In the genomic region with DNA sequence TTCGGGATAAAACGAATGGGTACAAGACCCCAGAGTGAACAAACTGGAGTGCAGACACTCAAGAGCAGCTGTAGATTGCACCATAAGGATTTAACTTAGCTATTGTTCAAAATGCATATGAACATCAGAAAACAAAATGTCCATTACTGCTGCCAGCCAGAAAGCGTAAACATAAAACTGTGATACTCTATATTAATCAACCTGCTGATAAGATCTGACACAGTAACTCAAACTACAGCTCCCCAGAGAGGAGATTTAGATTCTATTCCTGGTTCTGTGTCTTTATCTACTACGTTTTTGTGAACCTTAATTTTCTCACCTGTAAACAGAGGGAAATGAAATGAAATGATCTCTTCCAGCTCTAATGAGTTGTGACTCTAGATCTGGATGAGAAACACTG, we compare ENCODE assay signal across 24 cellular contexts. TPM values are rescaled to one million over a fixed set of nuclear protein-coding genes. Genes with fewer than 3 reads are reported as not detected.
"Had no signal": no experiment of that assay in that cellular context is flagged by ENCODE, and none has a peak within 500 bp of the region (broad histone marks: within the 10 kb centered on the region; RNA-seq: fewer than 3 reads in every experiment).

No MANE protein-coding gene starts in this region.

- H3K27me3 Mint-ChIP-seq: activated B cell treated with CpG ODN at 0.5 μM for 24 hours; activated CD4-positive, alpha-beta T cell treated with anti-CD3 and anti-CD28 coated beads, Interleukin-2, amount 10 ng/mL, durations not matched to agents 24 days and 14 days; activated CD8-positive, alpha-beta memory T cell treated with anti-CD3 and anti-CD28 coated beads, Interleukin-2, amount 10 ng/mL, durations not matched to agents 7 days and 5 days; activated naive CD4-positive, alpha-beta T cell treated with anti-CD3 and anti-CD28 coated beads, Interleukin-2, amount 50 U/mL, for 24 hours; activated T-cell treated with anti-CD3 and anti-CD28 coated beads, Interleukin-2, amount 50 U/mL, for 24 hours; brain had no signal

- H3K36me3 Mint-ChIP-seq: activated CD8-positive, alpha-beta memory T cell treated with anti-CD3 and anti-CD28 coated beads, Interleukin-2, amount 10 ng/mL, durations not matched to agents 7 days and 5 days; activated naive CD4-positive, alpha-beta T cell treated with anti-CD3 and anti-CD28 coated beads, Interleukin-2, amount 50 U/mL, for 24 hours had no signal

- H3K36me3 ChIP-seq: cardiac muscle cell had no signal

- H3K27ac ChIP-seq: ascending aorta, cardiac muscle cell, Peyer's patch, SJCRH30 had no signal

- H3K27ac Mint-ChIP-seq: activated B cell treated with CpG ODN at 0.5 μM for 24 hours; activated CD4-positive, alpha-beta T cell treated with anti-CD3 and anti-CD28 coated beads, Interleukin-2, amount 10 ng/mL, durations not matched to agents 24 days and 14 days; activated CD8-positive, alpha-beta memory T cell treated with anti-CD3 and anti-CD28 coated beads, Interleukin-2, amount 10 ng/mL, durations not matched to agents 7 days and 5 days; activated naive CD4-positive, alpha-beta T cell treated with anti-CD3 and anti-CD28 coated beads, Interleukin-2, amount 50 U/mL, for 24 hours; activated T-cell treated with anti-CD3 and anti-CD28 coated beads, Interleukin-2, amount 50 U/mL, for 24 hours; activated T-helper 1 cell treated with anti-CD3 and anti-CD28 coated beads, Interleukin-12 subunit alpha, Interleukin-12 subunit beta, Interleukin-2, Interleukin-4 antibody, amounts not matched to agents 30 ng/mL and 10 ng/mL and 1 ng/mL, durations not matched to agents 14 hours and 24 hours and 36 hours; brain; T-helper 2 cell treated with Interferon-gamma antibody and Interleukin-4, amounts not matched to agents 5 μg/mL and 100 μg/mL, for 36 hours had no signal

- H3K9ac ChIP-seq: SK-N-SH had no signal

- H3K4me3 ChIP-seq: ascending aorta, cardiac muscle cell, Peyer's patch, SJCRH30 had no signal

- H3K4me1 ChIP-seq: SJCRH30 had no signal

- ATAC-seq: activated CD8-positive, alpha-beta memory T cell treated with anti-CD3 and anti-CD28 coated beads, Interleukin-2, amount 10 ng/mL, durations not matched to agents 7 days and 5 days had no signal

- H3K4me1 Mint-ChIP-seq: activated B cell treated with CpG ODN at 0.5 μM for 24 hours; activated CD4-positive, alpha-beta T cell treated with anti-CD3 and anti-CD28 coated beads, Interleukin-2, amount 10 ng/mL, durations not matched to agents 24 days and 14 days; activated CD8-positive, alpha-beta memory T cell treated with anti-CD3 and anti-CD28 coated beads, Interleukin-2, amount 10 ng/mL, durations not matched to agents 7 days and 5 days; activated naive CD4-positive, alpha-beta T cell treated with anti-CD3 and anti-CD28 coated beads, Interleukin-2, amount 50 U/mL, for 24 hours had no signal

- H3K4me2 ChIP-seq: SK-N-SH had no signal

- H3K27me3 ChIP-seq: ascending aorta, cardiac muscle cell, Peyer's patch, SJCRH30 had no signal

- H3K4me3 Mint-ChIP-seq: activated B cell treated with CpG ODN at 0.5 μM for 24 hours; activated CD4-positive, alpha-beta T cell treated with anti-CD3 and anti-CD28 coated beads, Interleukin-2, amount 10 ng/mL, durations not matched to agents 24 days and 14 days; activated CD8-positive, alpha-beta memory T cell treated with anti-CD3 and anti-CD28 coated beads, Interleukin-2, amount 10 ng/mL, durations not matched to agents 7 days and 5 days; activated naive CD4-positive, alpha-beta T cell treated with anti-CD3 and anti-CD28 coated beads, Interleukin-2, amount 50 U/mL, for 24 hours; activated T-cell treated with anti-CD3 and anti-CD28 coated beads, Interleukin-2, amount 50 U/mL, for 24 hours; activated T-helper 1 cell treated with anti-CD3 and anti-CD28 coated beads, Interleukin-12 subunit alpha, Interleukin-12 subunit beta, Interleukin-2, Interleukin-4 antibody, amounts not matched to agents 30 ng/mL and 10 ng/mL and 1 ng/mL, durations not matched to agents 14 hours and 24 hours and 36 hours; brain; T-helper 2 cell treated with Interferon-gamma antibody and Interleukin-4, amounts not matched to agents 5 μg/mL and 100 μg/mL, for 36 hours had no signal

- DNase-seq: activated B cell treated with CpG ODN at 0.5 μM for 24 hours; activated CD4-positive, alpha-beta T cell treated with anti-CD3 and anti-CD28 coated beads for 1 hour; activated CD4-positive, alpha-beta T cell treated with anti-CD3 and anti-CD28 coated beads, Interleukin-2, amount 10 ng/mL, durations not matched to agents 24 days and 14 days; activated CD4-positive, alpha-beta T cell treated with anti-CD3 and anti-CD28 coated beads, Interleukin-2, amount 50 U/mL, for 48 hours; activated CD8-positive, alpha-beta memory T cell treated with anti-CD3 and anti-CD28 coated beads, Interleukin-2, amount 10 ng/mL, durations not matched to agents 7 days and 5 days; activated effector memory CD4-positive, alpha-beta T cell treated with Interleukin-2 at 50 U/mL for 16 hours; activated naive CD4-positive, alpha-beta T cell; activated T-cell treated with anti-CD3 and anti-CD28 coated beads, Interleukin-2, amount 50 U/mL, for 24 hours; KG1; NCI-H1092; NCI-H1417; NCI-H1694 treated with DMSO at 0.1 percent for 48 hours; NCI-H2029 treated with DMSO at 0.1 percent for 48 hours; NCI-H510A treated with DMSO at 0.1 percent for 48 hours; Peyer's patch; Right ventricle myocardium superior; SJCRH30; SK-N-SH had no signal

- H3K9me3 Mint-ChIP-seq: activated B cell treated with CpG ODN at 0.5 μM for 24 hours; activated CD4-positive, alpha-beta T cell treated with anti-CD3 and anti-CD28 coated beads, Interleukin-2, amount 10 ng/mL, durations not matched to agents 24 days and 14 days; activated naive CD4-positive, alpha-beta T cell treated with anti-CD3 and anti-CD28 coated beads, Interleukin-2, amount 50 U/mL, for 24 hours; activated T-cell treated with anti-CD3 and anti-CD28 coated beads, Interleukin-2, amount 50 U/mL, for 24 hours; activated T-helper 1 cell treated with anti-CD3 and anti-CD28 coated beads, Interleukin-12 subunit alpha, Interleukin-12 subunit beta, Interleukin-2, Interleukin-4 antibody, amounts not matched to agents 30 ng/mL and 10 ng/mL and 1 ng/mL, durations not matched to agents 14 hours and 24 hours and 36 hours; brain; T-helper 2 cell treated with Interferon-gamma antibody and Interleukin-4, amounts not matched to agents 5 μg/mL and 100 μg/mL, for 36 hours had no signal

- H3K9me3 ChIP-seq: ascending aorta, Peyer's patch, SK-N-SH had no signal

RNA-seq across cellular contexts. Expression of gene LRIG3, which starts 22.3 kb away (rescaled TPM):
- total RNA-seq: activated B cell treated with CpG ODN at 0.5 μM for 24 hours; activated CD4-positive, alpha-beta T cell treated with anti-CD3 and anti-CD28 coated beads, Interleukin-2, amount 10 ng/mL, durations not matched to agents 24 days and 14 days; activated T-helper 1 cell treated with anti-CD3 and anti-CD28 coated beads, Interleukin-12 subunit alpha, Interleukin-12 subunit beta, Interleukin-2, Interleukin-4 antibody, amounts not matched to agents 30 ng/mL and 10 ng/mL and 1 ng/mL, durations not matched to agents 14 hours and 24 hours and 36 hours had no signal
